ENCODE assay signal across 23 cellular contexts in the genomic region with DNA sequence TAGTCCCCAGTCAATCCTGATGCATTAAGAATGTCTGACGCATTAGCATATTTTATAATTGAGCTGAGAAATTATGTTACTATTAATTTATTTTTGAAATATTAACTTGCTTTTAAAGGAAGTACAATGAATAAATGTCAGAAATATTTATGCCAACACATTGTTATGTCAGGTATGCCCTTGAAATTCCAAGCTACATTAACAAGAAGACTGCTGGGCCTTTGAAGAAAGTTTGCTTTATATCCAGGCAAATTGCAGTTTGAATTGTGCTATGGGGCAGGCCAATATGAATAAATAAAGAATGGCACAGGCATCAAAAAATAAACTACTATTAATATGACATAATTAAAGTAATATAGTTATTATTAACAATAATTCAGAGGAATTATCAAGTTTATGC.
DNase-seq lines count a peak whose midpoint lies in the region; ATAC-seq and TF ChIP-seq lines count a peak whose summit lies in the region.
"Had no signal": no experiment of that assay in that cellular context is flagged by ENCODE, and none has a peak within 500 bp of the region (broad histone marks: within the 10 kb centered on the region; RNA-seq: fewer than 3 reads in every experiment).

No MANE protein-coding gene starts in this region.

- H3K9ac ChIP-seq in adipocyte (ENCODE audit: low read length) (no peak overlapping the region), colonic mucosa (ENCODE audit: low read depth in 2 of 2, low read length in 2 of 2) (no peak overlapping the region)
- H3K9ac ChIP-seq: BLaER1 had no signal

- H3K4me1 ChIP-seq in adipocyte (ENCODE audit: control insufficient read depth, insufficient read depth, low read length) (no peaks in the 10 kb centered on the region), left lung (no peaks in the 10 kb centered on the region), colonic mucosa (no peaks in the 10 kb centered on the region)
- H3K4me1 ChIP-seq: BE2C, BLaER1 had no signal

- ATAC-seq in left lung, result peak; percentile 59
- no peak for ATAC-seq in GM18502 (IDR thresholded peaks at IDR 0.05; ENCODE audit: poor library complexity, unreplicated experiment)
- ATAC-seq: GM12878 had no signal

- TF ChIP-seq EP300 in Ishikawa (IDR thresholded peaks at IDR 0.05; ENCODE audit: borderline replicate concordance), result no peak

- DNase-seq in adipocyte (ENCODE audit: low read depth) (peak; percentile 10), choroid plexus epithelial cell (ENCODE audit: low read depth) (peak; percentile 5), left lung (no peak), colonic mucosa (no peak)
- DNase-seq in activated CD4-positive, CD25-positive, alpha-beta regulatory T cell treated with anti-CD3 and anti-CD28 coated beads, Interleukin-2, amount 50 U/mL, for 72 hours, result no peak
- DNase-seq: 8988T; ACHN; BE2C; C1 segment of cervical spinal cord; CD4-positive, alpha-beta memory T cell; CD4-positive, CD25-positive, alpha-beta regulatory T cell; CD8-positive, alpha-beta memory T cell; COR-L47; DMS 273 treated with DMSO at 0.1 percent for 48 hours; DMS153; DMS53; DMS79; DND-41; GDM1 had no signal

- H3K36me3 ChIP-seq in adipocyte (ENCODE audit: control insufficient read depth, insufficient read depth, low read length, severe bottlenecking), result no peaks in the 10 kb centered on the region
- no peaks in the 10 kb centered on the region for H3K36me3 ChIP-seq in left lung
- H3K36me3 ChIP-seq in colonic mucosa, result no peaks in the 10 kb centered on the region
- H3K36me3 ChIP-seq: BE2C, BLaER1 had no signal

- H3K27ac ChIP-seq in left lung (no peak overlapping the region), colonic mucosa (no peak overlapping the region)
- H3K27ac ChIP-seq: BLaER1 had no signal

- H3K27me3 ChIP-seq in adipocyte (replicated peaks; ENCODE audit: control insufficient read depth, insufficient read depth, low read length) (no peaks in the 10 kb centered on the region), left lung (no peaks in the 10 kb centered on the region), colonic mucosa (no peaks in the 10 kb centered on the region)
- H3K27me3 ChIP-seq: BE2C, BLaER1 had no signal

- no peak for TF ChIP-seq RAD21 in Ishikawa (IDR thresholded peaks at IDR 0.05; ENCODE audit: low read depth)

- no peak overlapping the region for H3K4me3 ChIP-seq in adipocyte (ENCODE audit: low read length)
- H3K4me3 ChIP-seq in choroid plexus epithelial cell (ENCODE audit: low read depth, low read length), result no peak overlapping the region
- H3K4me3 ChIP-seq in left lung, result no peak overlapping the region
- H3K4me3 ChIP-seq in colonic mucosa, result no peak overlapping the region
- H3K4me3 ChIP-seq: BLaER1, GM12878 had no signal

- intact Hi-C loops in left lung (cut with DNase I) (no loop called here), colonic mucosa (cut with DNase I) (no loop called here)

- TF ChIP-seq CTCF in choroid plexus epithelial cell (conservative IDR thresholded peaks at IDR 0.05; ENCODE audit: low read depth, low read length), result no peak
- no peak for TF ChIP-seq CTCF in left lung (IDR thresholded peaks at IDR 0.05)
- no peak for TF ChIP-seq CTCF in colonic mucosa (IDR thresholded peaks at IDR 0.05)

- H3K9me3 ChIP-seq in adipocyte (ENCODE audit: control insufficient read depth, low read length) (no peaks in the 10 kb centered on the region), left lung (peaks cover 0 to 9% of the 10 kb centered on the region in 2 donors), colonic mucosa (no peaks in the 10 kb centered on the region)
- H3K9me3 ChIP-seq: BE2C, BLaER1 had no signal

TF ChIP-seq in Ishikawa, 13 proteins besides CTCF, POLR2A, EP300 and RAD21:
- TF ChIP-seq ZBTB7A (IDR thresholded peaks at IDR 0.05; ENCODE audit: low read depth) (no peak), TEAD4 (IDR thresholded peaks at IDR 0.05) (peak; percentile 25; the same call in 1 of the 2 replicates)
TF ChIP-seq in Ishikawa: peak in this region for 1.

Comparison
In these comparisons a context has a peak if more than half of its experiments do, and no peak if none do; other contexts are left out.
1. DNase-seq: peak in adipocyte (single experiment) and choroid plexus epithelial cell (single experiment); none in left lung (0 of 2), activated CD4-positive, CD25-positive, alpha-beta regulatory T cell treated with anti-CD3 and anti-CD28 coated beads, Interleukin-2, amount 50 U/mL, for 72 hours (single experiment) and colonic mucosa (single experiment).